In the genomic region with DNA sequence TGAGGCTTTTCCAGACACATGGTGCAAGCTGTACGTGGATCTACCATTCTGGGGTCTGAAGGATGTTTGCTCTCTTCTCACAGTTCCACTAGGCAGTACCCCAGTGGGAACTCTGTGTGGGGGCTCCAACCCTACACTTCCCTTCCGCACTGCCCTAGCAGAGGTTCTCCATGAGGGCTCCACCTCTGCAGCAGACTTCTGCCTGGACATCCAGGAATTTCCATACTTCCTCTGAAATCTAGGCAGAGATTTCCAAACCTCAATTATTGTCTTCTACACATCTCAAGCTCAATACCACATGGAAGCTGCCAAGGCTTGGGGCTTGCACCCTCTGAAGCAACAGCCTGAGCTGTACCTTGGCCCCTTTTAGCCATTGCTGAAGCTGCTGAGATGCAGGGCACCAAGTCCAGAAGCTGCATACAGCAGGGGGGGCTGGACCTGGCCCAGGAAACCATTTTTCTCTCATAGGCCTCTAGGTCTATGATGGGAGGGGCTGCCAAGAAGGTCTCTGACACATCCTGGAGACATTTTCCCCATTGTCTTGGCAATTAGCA, we compare ENCODE assay signal across 16 cellular contexts. TPM values are rescaled to one million over a fixed set of nuclear protein-coding genes. Genes with fewer than 3 reads are reported as not detected.
"Had no signal": no experiment of that assay in that cellular context is flagged by ENCODE, and none has a peak within 500 bp of the region (broad histone marks: within the 10 kb centered on the region; RNA-seq: fewer than 3 reads in every experiment).

No MANE protein-coding gene starts in this region.

- H3K27me3 ChIP-seq: foreskin keratinocyte, neural progenitor cell, ovary had no signal

- H3K9ac ChIP-seq: neural progenitor cell had no signal

- H3K4me3 ChIP-seq: left ventricle myocardium inferior, lower lobe of right lung, neural progenitor cell, ovary, smooth muscle cell had no signal

- H3K4me2 ChIP-seq: neural progenitor cell, smooth muscle cell had no signal

- H3K9me3 ChIP-seq: ovary had no signal

- H3K36me3 ChIP-seq: lower lobe of right lung, neural progenitor cell, ovary had no signal

- H3K4me1 ChIP-seq: lower lobe of right lung, neural progenitor cell had no signal

- FAIRE-seq: endothelial cell of umbilical vein, kidney had no signal

- DNase-seq: foreskin keratinocyte; kidney; left cardiac atrium; left ventricle myocardium inferior; lower lobe of right lung; midbrain; nucleus accumbens; ovary; right cardiac atrium; stimulated activated CD4-positive, alpha-beta T cell treated with anti-CD3 and anti-CD28 coated beads, Interleukin-2, amount 100 ng/mL, for 48 hours; stimulated activated naive CD4-positive, alpha-beta T cell treated with Interleukin-2 at 50 U/mL for 16 hours; trophoblast cell had no signal

- H3K27ac ChIP-seq: foreskin keratinocyte, left ventricle myocardium inferior, lower lobe of right lung, neural progenitor cell, ovary had no signal

- H2AFZ ChIP-seq: neural progenitor cell had no signal

- ATAC-seq: foreskin keratinocyte; left cardiac atrium; lower lobe of right lung; natural killer cell treated with Interleukin-12 subunit alpha and Interleukin-12 subunit beta and Interleukin-15 and Interleukin-18, amount 100 ng/mL, for 72 hours; right cardiac atrium had no signal

RNA-seq across cellular contexts. Expression of a gene that starts 42.2 kb away (rescaled TPM):
- total RNA-seq: foreskin keratinocyte had no signal
- polyA plus RNA-seq: foreskin keratinocyte had no signal
